In genomic region chr10:22461891-22462290, GRCh38 we compare ENCODE assay signal across 23 cellular contexts.
A peak's percentile ranks its signal among the peaks of the same experiment; 100 is the strongest.
DNase-seq lines count a peak whose midpoint lies in the region; ATAC-seq and TF ChIP-seq lines count a peak whose summit lies in the region.
"Had no signal": no experiment of that assay in that cellular context is flagged by ENCODE, and none has a peak within 500 bp of the region (broad histone marks: within the 10 kb centered on the region; RNA-seq: fewer than 3 reads in every experiment).

No MANE protein-coding gene starts in this region.

- peak; percentile 29 for DNase-seq in AG10803 (ENCODE audit: low read depth)
- peak; percentile 9 for DNase-seq in HCEC 1CT
- peak; percentile 9 for DNase-seq in PC-3
- peak; percentile 63 for DNase-seq in fibroblast of peridontal ligament (ENCODE audit: extremely low read depth)
- no peak for DNase-seq in upper lobe of left lung
- no peak for DNase-seq in kidney tubule cell (ENCODE audit: low spot score)
- DNase-seq in DMS79 treated with DMSO at 0.1 percent for 48 hours (lab: John Stamatoyannopoulos, UW): no peak
- DNase-seq: 8988T, DMS53, H7, HFFc6, NCI-H1092 treated with DMSO at 0.1 percent for 48 hours, NCI-H2029 treated with DMSO at 0.1 percent for 48 hours, NCI-H345, NCI-H524, NCI-H82, PC-9, RPMI8226, SHP77 treated with DMSO at 0.1 percent for 48 hours, SW 1271 had no signal

- TF ChIP-seq EP300 in upper lobe of left lung (IDR thresholded peaks at IDR 0.05): no peak

- no peak overlapping the region for H3K4me3 ChIP-seq in AG10803 (ENCODE audit: low read length)
- no peak overlapping the region for H3K4me3 ChIP-seq in PC-3 (ENCODE audit: low read length)
- no peak overlapping the region for H3K4me3 ChIP-seq in upper lobe of left lung
- H3K4me3 ChIP-seq: K562, PC-9, SK-N-MC had no signal

- H3K9me3 ChIP-seq in PC-3 (ENCODE audit: low read length) (no peaks in the 10 kb centered on the region), upper lobe of left lung (no peaks in the 10 kb centered on the region)

- no peaks in the 10 kb centered on the region for H3K9me2 ChIP-seq in PC-3 (replicated peaks; ENCODE audit: low read length)

- no peak overlapping the region for H2AFZ ChIP-seq in PC-3 (ENCODE audit: low read length)
- H2AFZ ChIP-seq: PC-9 had no signal

- POLR2A ChIA-PET in PC-3 (lab: Charles Lee; ENCODE audit: unreplicated experiment): no interaction called here

- H3K27me3 ChIP-seq in PC-3 (ENCODE audit: low read length) (no peaks in the 10 kb centered on the region), upper lobe of left lung (no peaks in the 10 kb centered on the region)

- ATAC-seq in PC-3 (no peak), upper lobe of left lung (ENCODE audit: low FRiP score in 2 of 2) (no peak)
- ATAC-seq: HepG2, K562 had no signal

- H3K36me3 ChIP-seq in PC-3 (ENCODE audit: low read depth, low read length) (no peaks in the 10 kb centered on the region), upper lobe of left lung (no peaks in the 10 kb centered on the region)

- no peaks in the 10 kb centered on the region for H4K20me1 ChIP-seq in PC-3 (ENCODE audit: low read length)

- H3K27ac ChIP-seq in PC-3 (ENCODE audit: low read length) (no peak overlapping the region), upper lobe of left lung (no peak overlapping the region)
- H3K27ac ChIP-seq: PC-9, SK-N-MC had no signal

- 75 to 84% methylated on average over 2 of the region's 2 CpGs for WGBS in upper lobe of left lung, 2 donors

- intact Hi-C loops in PC-3 (cut with micrococcal nuclease): no loop called here

- no peak overlapping the region for H3K9ac ChIP-seq in PC-3 (ENCODE audit: low read length)

- CTCF ChIA-PET in PC-3 (lab: Charles Lee): no interaction called here

- TF ChIP-seq POLR2A in upper lobe of left lung (IDR thresholded peaks at IDR 0.05): no peak

- no peaks in the 10 kb centered on the region for H3F3A ChIP-seq in PC-3 (ENCODE audit: low read length, unreplicated experiment)

- H3K4me1 ChIP-seq in PC-3 (ENCODE audit: insufficient read depth, low read length) (no peaks in the 10 kb centered on the region), upper lobe of left lung (no peaks in the 10 kb centered on the region)

- no peak overlapping the region for H3K4me2 ChIP-seq in PC-3 (ENCODE audit: low read length)
- H3K4me2 ChIP-seq: PC-9 had no signal

- BruUV-seq in PC-3 (replicated peaks; lab: Mats Ljungman, UMichigan): no TSS peak

- H3K79me2 ChIP-seq in PC-3 (ENCODE audit: low read length): no peaks in the 10 kb centered on the region

- no peak for TF ChIP-seq CTCF in AG10803 (conservative IDR thresholded peaks at IDR 0.05; ENCODE audit: low read length)
- TF ChIP-seq CTCF in PC-3 (conservative IDR thresholded peaks at IDR 0.05; ENCODE audit: low read depth, low read length): no peak
- TF ChIP-seq CTCF in upper lobe of left lung (IDR thresholded peaks at IDR 0.05): no peak

Comparison
In these comparisons a context has a peak if more than half of its experiments do, and no peak if none do; other contexts are left out.
1. DNase-seq: peak in AG10803 (single experiment), HCEC 1CT (single experiment), PC-3 (single experiment) and fibroblast of peridontal ligament (single experiment); none in upper lobe of left lung (0 of 2), kidney tubule cell (single experiment) and DMS79 treated with DMSO at 0.1 percent for 48 hours (single experiment).